In the genomic region with DNA sequence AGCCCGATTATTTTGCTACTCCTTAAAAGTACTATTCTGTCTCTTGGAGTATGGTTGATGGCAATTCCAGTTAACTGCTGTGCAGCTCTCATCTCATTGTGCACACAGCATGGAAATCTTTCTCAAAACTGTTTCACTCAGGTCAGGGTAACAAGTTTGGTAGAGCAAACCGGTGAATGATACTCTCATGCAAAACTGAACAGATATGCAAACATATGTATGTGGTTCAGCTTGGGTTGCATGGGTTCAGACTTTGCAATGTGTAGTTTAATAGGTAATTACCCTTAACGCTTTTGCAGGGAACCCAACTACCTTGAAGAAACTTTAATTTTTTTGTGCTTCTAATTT, we compare ENCODE assay signal across 8 cellular contexts. TPM values are rescaled to one million over a fixed set of nuclear protein-coding genes. Genes with fewer than 3 reads are reported as not detected.
DNase-seq lines count a peak whose midpoint lies in the region; ATAC-seq, FAIRE-seq and TF ChIP-seq lines count a peak whose summit lies in the region.

No MANE protein-coding gene starts in this region.

- CTCF ChIA-PET in GM10248 (lab: Yijun Ruan, JAX), result interaction anchor here (1.1 to 1.8 kb wide), 4 partner anchors 11 to 152 kb away, joined by 3 to 16 read pairs (median 4); no protein-coding TSS in a partner anchor

- ATAC-seq in naive B cell (ENCODE audit: low read depth in 2 of 2), result no peak

- DNase-seq in bronchial epithelial cell (ENCODE audit: low read depth) (no peak), naive B cell (no peak), GM10248 (ENCODE audit: extremely low spot score) (no peak), C1 segment of cervical spinal cord (lab: John Stamatoyannopoulos, UW) (no peak), NCI-H1092 treated with DMSO at 0.1 percent for 48 hours (lab: John Stamatoyannopoulos, UW) (no peak), NCI-H1105 treated with DMSO at 0.1 percent for 48 hours (lab: John Stamatoyannopoulos, UW) (no peak)

- FAIRE-seq in bronchial epithelial cell (lab: Jason Lieb, UNC), result no peak

- peak overlapping the region; percentile 79 to 99 (median 91); a peak in 19 of 20 replicates for H3K4me3 ChIP-seq in BLaER1 treated with 17β-estradiol and CSF1 and Interleukin-3, amounts not matched to agents 10 nM and 100 nM
- peak overlapping the region; percentile 98 for H3K4me3 ChIP-seq in HUES48 (ENCODE audit: low read depth, low read length)
- peak overlapping the region; percentile 94 for H3K4me3 ChIP-seq in bronchial epithelial cell (ENCODE audit: low read depth, low read length)

- H3K27me3 Mint-ChIP-seq in naive B cell, result no peaks in the 10 kb centered on the region

- H4K20me1 ChIP-seq in BLaER1 treated with 17β-estradiol and CSF1 and Interleukin-3, amounts not matched to agents 10 nM and 100 nM, result peaks cover 0 to 48% (median 22%) of the 10 kb centered on the region in 11 experiments; a peak in 16 of 22 replicates

- H3K9me3 Mint-ChIP-seq in naive B cell, result no peaks in the 10 kb centered on the region

- H3K4me1 ChIP-seq in BLaER1 treated with 17β-estradiol and CSF1 and Interleukin-3, amounts not matched to agents 10 nM and 100 nM, result peaks cover 22 to 53% (median 32%) of the 10 kb centered on the region in 10 experiments
- H3K4me1 ChIP-seq in HUES48 (ENCODE audit: control insufficient read depth, insufficient read depth, low read length), result peaks cover 15% of the 10 kb centered on the region; the same call in 1 of the 2 replicates

- POLR2A ChIA-PET in GM10248 (lab: Yijun Ruan, JAX), result interaction anchor here (1.0 to 1.4 kb wide), 2 partner anchors 72 to 117 kb away, joined by 3 read pairs; no protein-coding TSS in a partner anchor

- H3K27ac ChIP-seq in BLaER1 treated with 17β-estradiol and CSF1 and Interleukin-3, amounts not matched to agents 10 nM and 100 nM, result peak overlapping the region in 10 of 11 experiments; percentile 82 to 94 (median 90); a peak in 16 of 22 replicates
- H3K27ac ChIP-seq in HUES48 (ENCODE audit: low read depth, low read length), result peak overlapping the region; percentile 91

- H3K27ac Mint-ChIP-seq in naive B cell, result no peak overlapping the region

- H3K36me3 Mint-ChIP-seq in naive B cell, result no peaks in the 10 kb centered on the region

- peak overlapping the region; percentile 79 to 92 (median 88) for H3K4me2 ChIP-seq in BLaER1 treated with 17β-estradiol and CSF1 and Interleukin-3, amounts not matched to agents 10 nM and 100 nM

- H3K4me1 Mint-ChIP-seq in naive B cell, result peaks cover 16 to 20% (median 19%) of the 10 kb centered on the region in 3 donors

- peaks cover 0 to 34% (median 31%) of the 10 kb centered on the region in 11 experiments; a peak in 18 of 22 replicates for H3K36me3 ChIP-seq in BLaER1 treated with 17β-estradiol and CSF1 and Interleukin-3, amounts not matched to agents 10 nM and 100 nM
- H3K36me3 ChIP-seq in HUES48 (ENCODE audit: control insufficient read depth, insufficient read depth, low read length) (peaks cover 19% of the 10 kb centered on the region), bronchial epithelial cell (ENCODE audit: control insufficient read depth, insufficient read depth, low read length) (peaks cover 11% of the 10 kb centered on the region)

- peak overlapping the region; percentile 60 to 100 (median 98) for H3K4me3 Mint-ChIP-seq in naive B cell

- no peaks in the 10 kb centered on the region for H3K27me3 ChIP-seq in BLaER1 treated with 17β-estradiol and CSF1 and Interleukin-3, amounts not matched to agents 10 nM and 100 nM
- no peaks in the 10 kb centered on the region for H3K27me3 ChIP-seq in HUES48 (ENCODE audit: control insufficient read depth, insufficient read depth, low read length)
- H3K27me3 ChIP-seq in bronchial epithelial cell (ENCODE audit: control insufficient read depth, insufficient read depth, low read length), result no peaks in the 10 kb centered on the region

- TF ChIP-seq CTCF in bronchial epithelial cell (IDR thresholded peaks at IDR 0.05; ENCODE audit: insufficient read depth, low read length, severe bottlenecking), result no peak
- TF ChIP-seq CTCF in GM10248 (IDR thresholded peaks at IDR 0.05; ENCODE audit: control extremely low read depth, extremely low read depth, low read depth, missing control alignments), result no peak

- peak overlapping the region in 10 of 11 experiments; percentile 83 to 95 (median 92); a peak in 18 of 22 replicates for H3K9ac ChIP-seq in BLaER1 treated with 17β-estradiol and CSF1 and Interleukin-3, amounts not matched to agents 10 nM and 100 nM
- peak overlapping the region; percentile 85; the same call in 1 of the 2 replicates for H3K9ac ChIP-seq in HUES48 (ENCODE audit: low read depth, low read length)

- H3K9me3 ChIP-seq in BLaER1 treated with 17β-estradiol and CSF1 and Interleukin-3, amounts not matched to agents 10 nM and 100 nM (replicated peaks in 1 of 11), result no peaks in the 10 kb centered on the region
- H3K9me3 ChIP-seq in HUES48 (ENCODE audit: control insufficient read depth, insufficient read depth, low read length), result no peaks in the 10 kb centered on the region

RNA-seq across cellular contexts. Expression of a gene that starts 2.2 kb away (rescaled TPM):
- 107 and 146 TPM in 2 replicates for total RNA-seq in bronchial epithelial cell
- polyA plus RNA-seq in naive B cell (ENCODE audit: low read depth in 6 of 6), result 10 to 100 TPM in 1 of 6 donors, 1 to 10 TPM in 5; 6.1 to 11.1 (median 7.9) TPM
